In genomic region chr17:9658593-9659211, GRCh38 we compare ENCODE assay signal across 19 cellular contexts. TPM values are rescaled to one million over a fixed set of nuclear protein-coding genes. Genes with fewer than 3 reads are reported as not detected.
DNase-seq lines count a peak whose midpoint lies in the region; ATAC-seq and TF ChIP-seq lines count a peak whose summit lies in the region.
"Had no signal": no experiment of that assay in that cellular context is flagged by ENCODE, and none has a peak within 500 bp of the region (broad histone marks: within the 10 kb centered on the region; RNA-seq: fewer than 3 reads in every experiment).

No MANE protein-coding gene starts in this region.

- H3K27me3 ChIP-seq in mesenchymal stem cell (ENCODE audit: control insufficient read depth in 1 of 2, insufficient read depth in 1 of 2, low read length in 2 of 2): peaks cover 0 to 10% of the 10 kb centered on the region in 2 experiments

- TF ChIP-seq CTCF in AG09319 (IDR thresholded peaks at IDR 0.05; ENCODE audit: low read depth, low read length) (no peak), HFF-Myc (IDR thresholded peaks at IDR 0.05; ENCODE audit: low read depth, low read length, missing control alignments) (no peak), astrocyte of the spinal cord (IDR thresholded peaks at IDR 0.05; ENCODE audit: low read depth, low read length) (no peak)

- H3K79me1 ChIP-seq in mesenchymal stem cell (replicated peaks; ENCODE audit: low read length, poor library complexity, severe bottlenecking): peaks cover 22% of the 10 kb centered on the region

- no peak overlapping the region for H3K23ac ChIP-seq in mesenchymal stem cell (ENCODE audit: low read length in 2 of 2)

- in situ Hi-C loops in astrocyte of the spinal cord (cut with HindIII; ENCODE audit: low sequenced_read_pairs): no loop called here

- H3K18ac ChIP-seq in mesenchymal stem cell (ENCODE audit: low read depth in 1 of 2, low read length in 2 of 2): no peak overlapping the region

- no peak overlapping the region for H3K9ac ChIP-seq in mesenchymal stem cell (ENCODE audit: low read length)

- H3K4me3 ChIP-seq in HFF-Myc (replicated peaks; ENCODE audit: low read depth, low read length) (no peak overlapping the region), astrocyte of the spinal cord (ENCODE audit: low read depth, low read length) (no peak overlapping the region), mesenchymal stem cell (ENCODE audit: insufficient read depth in 1 of 2, low read depth in 1 of 2, low read length in 2 of 2) (no peak overlapping the region)
- H3K4me3 ChIP-seq: GM23338 had no signal

- no peaks in the 10 kb centered on the region for H3K9me3 ChIP-seq in mesenchymal stem cell (ENCODE audit: control insufficient read depth, low read length)

- peak; percentile 48 for DNase-seq in AG09319 (ENCODE audit: extremely low read depth, low read depth)
- peak; percentile 98 for DNase-seq in HFF-Myc (ENCODE audit: extremely low read depth, low read depth)
- DNase-seq in astrocyte of the spinal cord (ENCODE audit: low read depth, low spot score): peak; percentile 70
- peak; percentile 36 for DNase-seq in mesenchymal stem cell
- DNase-seq in SHP77 treated with DMSO at 0.1 percent for 48 hours (lab: John Stamatoyannopoulos, UW): no peak
- DNase-seq in stimulated activated CD4-positive, alpha-beta T cell treated with anti-CD3 and anti-CD28 coated beads, Interleukin-12 subunit alpha, Interleukin-12 subunit beta, amount 100 ng/mL, for 4 hours: no peak
- DNase-seq in stimulated activated CD4-positive, alpha-beta T cell treated with anti-CD3 and anti-CD28 coated beads, Interleukin-2, amount 100 ng/mL, for 48 hours: no peak
- DNase-seq: activated CD4-positive, alpha-beta T cell treated with anti-CD3 and anti-CD28 coated beads for 1 hour; Calu3; central memory CD4-positive, alpha-beta T cell; foreskin melanocyte; NCI-H146; NCI-H2227 treated with DMSO at 0.1 percent for 48 hours; Right ventricle myocardium superior; stimulated activated CD4-positive, alpha-beta T cell treated with anti-CD3 and anti-CD28 coated beads, Interleukin-4, amount 100 ng/mL, for 4 hours; stimulated activated CD8-positive, alpha-beta memory T cell treated with anti-CD3 and anti-CD28 coated beads, Interleukin-4, amount 100 ng/mL, for 48 hours; substantia nigra had no signal

- ATAC-seq in HG02759 (IDR thresholded peaks at IDR 0.05; ENCODE audit: unreplicated experiment): no peak
- ATAC-seq: GM23338 had no signal

- no peak overlapping the region for H4K8ac ChIP-seq in mesenchymal stem cell (ENCODE audit: low read length)

- no peak overlapping the region for H3K4ac ChIP-seq in mesenchymal stem cell (ENCODE audit: low read depth in 1 of 2, low read length in 2 of 2)

- no peak overlapping the region for H2BK5ac ChIP-seq in mesenchymal stem cell (ENCODE audit: low read depth, low read length, poor library complexity, severe bottlenecking)

- H4K91ac ChIP-seq in mesenchymal stem cell (ENCODE audit: low read length): no peak overlapping the region

- no peak overlapping the region for H2AK5ac ChIP-seq in mesenchymal stem cell (ENCODE audit: low read length, severe bottlenecking)

- no peak overlapping the region for H3K14ac ChIP-seq in mesenchymal stem cell (ENCODE audit: low read length in 2 of 2)

- no peak overlapping the region for H2BK15ac ChIP-seq in mesenchymal stem cell (ENCODE audit: low read depth, poor library complexity, severe bottlenecking)

- peaks cover 0 to 10% of the 10 kb centered on the region in 2 experiments for H3K36me3 ChIP-seq in mesenchymal stem cell (ENCODE audit: control insufficient read depth in 1 of 2, insufficient read depth in 2 of 2, low read depth in 1 of 2, low read length in 2 of 2)

- H2AFZ ChIP-seq in mesenchymal stem cell (ENCODE audit: low read depth, low read length): no peak overlapping the region
- H2AFZ ChIP-seq: GM23338 had no signal

- H2BK120ac ChIP-seq in mesenchymal stem cell (ENCODE audit: low read depth, low read length): no peak overlapping the region

- no peak overlapping the region for H2BK12ac ChIP-seq in mesenchymal stem cell (ENCODE audit: low read length in 2 of 2)

- H3K27ac ChIP-seq in mesenchymal stem cell (ENCODE audit: low read length, poor library complexity, severe bottlenecking): no peak overlapping the region

- H3K4me2 ChIP-seq in mesenchymal stem cell (ENCODE audit: low read length, poor library complexity, severe bottlenecking): no peak overlapping the region
- H3K4me2 ChIP-seq: GM23338 had no signal

- WGBS in mesenchymal stem cell: 74% methylated on average over 4 of the region's 4 CpGs

- H3K4me1 ChIP-seq in mesenchymal stem cell (ENCODE audit: control insufficient read depth, insufficient read depth, low read depth, low read length): no peaks in the 10 kb centered on the region

RNA-seq across cellular contexts. Expression of gene USP43, which starts 13.4 kb away (rescaled TPM):
- polyA plus RNA-seq in mesenchymal stem cell (2013, experiment 1 of 2): 1.4 TPM
- polyA plus RNA-seq in mesenchymal stem cell (2013, experiment 2 of 2): 1.5 TPM

Comparison
In these comparisons a context has a peak if more than half of its experiments do, and no peak if none do; other contexts are left out.
1. DNase-seq: peak in AG09319 (single experiment), HFF-Myc (single experiment), astrocyte of the spinal cord (single experiment) and mesenchymal stem cell (single experiment); none in SHP77 treated with DMSO at 0.1 percent for 48 hours (single experiment), stimulated activated CD4-positive, alpha-beta T cell treated with anti-CD3 and anti-CD28 coated beads, Interleukin-12 subunit alpha, Interleukin-12 subunit beta, amount 100 ng/mL, for 4 hours (single experiment) and stimulated activated CD4-positive, alpha-beta T cell treated with anti-CD3 and anti-CD28 coated beads, Interleukin-2, amount 100 ng/mL, for 48 hours (0 of 2).